18 cellular contexts compared by ENCODE assay signal in genomic region chr13:28037399-28037798, GRCh38. TPM values are rescaled to one million over a fixed set of nuclear protein-coding genes. Genes with fewer than 3 reads are reported as not detected.
DNase-seq lines count a peak whose midpoint lies in the region; ATAC-seq, FAIRE-seq and TF ChIP-seq lines count a peak whose summit lies in the region.
"Had no signal": no experiment of that assay in that cellular context is flagged by ENCODE, and none has a peak within 500 bp of the region (broad histone marks: within the 10 kb centered on the region; RNA-seq: fewer than 3 reads in every experiment).

No MANE protein-coding gene starts in this region.

- TF ChIP-seq CTCF in PC-3 (conservative IDR thresholded peaks at IDR 0.05; ENCODE audit: low read depth, low read length) (no peak), HepG2 (CRISPR knock-in tag; IDR thresholded peaks at IDR 0.05) (no peak)

- no peaks in the 10 kb centered on the region for H3K79me1 ChIP-seq in mesendoderm (ENCODE audit: low read length)

- H3K4me2 ChIP-seq in GM23248 (ENCODE audit: unreplicated experiment) (no peak overlapping the region), PC-3 (ENCODE audit: low read length) (no peak overlapping the region), mesendoderm (ENCODE audit: low read length) (no peak overlapping the region), HepG2 (ENCODE audit: low read depth, low read length) (no peak overlapping the region)

- no peak overlapping the region for H2BK5ac ChIP-seq in mesendoderm (ENCODE audit: low read length)

- intact Hi-C loops in activated CD4-positive, alpha-beta T cell treated with anti-CD3 and anti-CD28 coated beads for 36 hours (cut with DNase I, micrococcal nuclease) = no loop called here
- intact Hi-C loops in PC-3 (cut with micrococcal nuclease) = no loop called here
- intact Hi-C loops in HepG2 (cut with micrococcal nuclease; ENCODE audit: unreplicated experiment) = no loop called here

- H3K9me3 ChIP-seq in GM23248 (ENCODE audit: low read depth) (no peaks in the 10 kb centered on the region), PC-3 (ENCODE audit: low read length) (no peaks in the 10 kb centered on the region), HepG2 (ENCODE audit: low read length) (no peaks in the 10 kb centered on the region)
- H3K9me3 ChIP-seq: tibial artery had no signal

- H3K4me1 ChIP-seq in GM23248 (ENCODE audit: insufficient read depth) (no peaks in the 10 kb centered on the region), PC-3 (ENCODE audit: insufficient read depth, low read length) (peaks cover 11% of the 10 kb centered on the region; the same call in 1 of the 2 replicates), mesendoderm (ENCODE audit: control insufficient read depth, low read depth, low read length) (no peaks in the 10 kb centered on the region), HepG2 (ENCODE audit: insufficient read depth, low read length) (no peaks in the 10 kb centered on the region)
- H3K4me1 ChIP-seq: foreskin keratinocyte, tibial artery had no signal

- no peak overlapping the region for H3K18ac ChIP-seq in mesendoderm (ENCODE audit: low read length)

- no peak overlapping the region for H3K23ac ChIP-seq in mesendoderm (ENCODE audit: low read length)

- H2AFZ ChIP-seq in GM23248 (0 out of 2 replicates have a peak overlapping the region, but pooled peaks have one; percentile 28), PC-3 (ENCODE audit: low read length) (peak overlapping the region; percentile 51; the same call in 1 of the 2 replicates), HepG2 (ENCODE audit: low read length) (no peak overlapping the region)

- no peak overlapping the region for H4K5ac ChIP-seq in mesendoderm (ENCODE audit: low read length)

- H4K20me1 ChIP-seq in GM23248 (ENCODE audit: insufficient read depth) (no peaks in the 10 kb centered on the region), PC-3 (ENCODE audit: low read length) (no peaks in the 10 kb centered on the region), HepG2 (ENCODE audit: insufficient read depth, low read length) (no peaks in the 10 kb centered on the region)

- no peak overlapping the region for H2BK15ac ChIP-seq in mesendoderm (replicated peaks; ENCODE audit: low read depth)

- no peak overlapping the region for H3K4ac ChIP-seq in mesendoderm (ENCODE audit: low read depth, low read length)

- peaks cover 14% of the 10 kb centered on the region for H3K27me3 Mint-ChIP-seq in activated CD4-positive, alpha-beta T cell treated with anti-CD3 and anti-CD28 coated beads for 36 hours
- H3K27me3 Mint-ChIP-seq: memory B cell had no signal

- H3K27me3 ChIP-seq in GM23248 (replicated peaks; ENCODE audit: insufficient read depth) (peaks cover 17% of the 10 kb centered on the region), PC-3 (ENCODE audit: low read length) (peaks cover 2% of the 10 kb centered on the region; the same call in 1 of the 2 replicates), mesendoderm (ENCODE audit: insufficient read depth, low read length, poor library complexity) (no peaks in the 10 kb centered on the region), HepG2 (ENCODE audit: control insufficient read depth in 1 of 2, insufficient read depth in 2 of 2, low read length in 2 of 2) (no peaks in the 10 kb centered on the region; a peak in 1 of 5 replicates)
- H3K27me3 ChIP-seq: foreskin keratinocyte, tibial artery had no signal

- no peak overlapping the region for H3K27ac Mint-ChIP-seq in activated CD4-positive, alpha-beta T cell treated with anti-CD3 and anti-CD28 coated beads for 36 hours
- H3K27ac Mint-ChIP-seq: memory B cell, WTC11 had no signal

- H3K4me1 Mint-ChIP-seq in activated CD4-positive, alpha-beta T cell treated with anti-CD3 and anti-CD28 coated beads for 36 hours = peaks cover 2% of the 10 kb centered on the region

- no peak for TF ChIP-seq POLR2A in HepG2 (IDR thresholded peaks at IDR 0.05; ENCODE audit: insufficient read depth in 1 of 2, low read depth in 2 of 2, low read length in 2 of 2)

- no peak overlapping the region for H2AK5ac ChIP-seq in mesendoderm (ENCODE audit: low read length)

- no peak overlapping the region for H2BK120ac ChIP-seq in mesendoderm (ENCODE audit: low read depth, low read length)

- no peak overlapping the region for H4K8ac ChIP-seq in mesendoderm (ENCODE audit: low read depth, low read length)

- H3K9me3 Mint-ChIP-seq in activated CD4-positive, alpha-beta T cell treated with anti-CD3 and anti-CD28 coated beads for 36 hours (ENCODE audit: low read depth) = no peaks in the 10 kb centered on the region

- H3K36me3 Mint-ChIP-seq in activated CD4-positive, alpha-beta T cell treated with anti-CD3 and anti-CD28 coated beads for 36 hours (ENCODE audit: low read depth) = no peaks in the 10 kb centered on the region
- H3K36me3 Mint-ChIP-seq: memory B cell had no signal

- no TSS peak for BruUV-seq in PC-3 (replicated peaks; lab: Mats Ljungman, UMichigan)
- BruUV-seq in HepG2 (replicated peaks; lab: Mats Ljungman, UMichigan) = no TSS peak

- 35 to 43% methylated on average over 2 of the region's 2 CpGs for WGBS in GM23248 (ENCODE audit: low coverage in 1 of 2, low lambda C conversion rate in 2 of 2, missing lambda C conversion rate in 2 of 2), 2 experiments
- WGBS in mesendoderm (ENCODE audit: extremely low coverage, insufficient coverage, low lambda C conversion rate) = no CpG with 5 or more reads among the region's 2 CpGs
- WGBS in HepG2 (ENCODE audit: low lambda C conversion rate) = 8% methylated on average over 2 of the region's 2 CpGs

- ATAC-seq in activated CD4-positive, alpha-beta T cell treated with anti-CD3 and anti-CD28 coated beads for 36 hours = peak; percentile 78
- ATAC-seq in PC-3 = peak; percentile 51; the same call in 1 of the 2 replicates
- ATAC-seq in HepG2 = no peak
- ATAC-seq: foreskin keratinocyte, WTC11 had no signal

- no peak overlapping the region for H3K56ac ChIP-seq in mesendoderm (ENCODE audit: low read length)

- in situ Hi-C loops in GM23248 (cut with MboI) (no loop called here), HepG2 (cut with HindIII; ENCODE audit: extremely low pct_ligation_motif_present, low pct_unique_long_range_greater_than_20kb) (no loop called here)

- H3K9ac ChIP-seq in GM23248 (no peak overlapping the region), PC-3 (ENCODE audit: low read length) (no peak overlapping the region), mesendoderm (ENCODE audit: low read length) (no peak overlapping the region), HepG2 (ENCODE audit: insufficient read depth, low read depth, low read length) (no peak overlapping the region)

- no peaks in the 10 kb centered on the region for H3K9me2 ChIP-seq in GM23248 (ENCODE audit: insufficient read depth)
- H3K9me2 ChIP-seq in PC-3 (replicated peaks; ENCODE audit: low read length) = no peaks in the 10 kb centered on the region

- POLR2A ChIA-PET in activated CD4-positive, alpha-beta T cell treated with anti-CD3 and anti-CD28 coated beads for 36 hours (lab: Charles Lee) = no interaction called here
- POLR2A ChIA-PET in PC-3 (lab: Charles Lee; ENCODE audit: unreplicated experiment) (no interaction called here), HepG2 (lab: Yijun Ruan, JAX) (no interaction called here)

- no peaks in the 10 kb centered on the region for H3F3A ChIP-seq in GM23248 (ENCODE audit: insufficient read depth)
- H3F3A ChIP-seq in PC-3 (ENCODE audit: low read length, unreplicated experiment) = no peaks in the 10 kb centered on the region

- FAIRE-seq in HepG2 (lab: Jason Lieb, UNC) = no peak
- FAIRE-seq: astrocyte had no signal

- peak; percentile 28 for DNase-seq in activated CD4-positive, alpha-beta T cell treated with anti-CD3 and anti-CD28 coated beads for 36 hours
- DNase-seq in activated CD4-positive, alpha-beta T cell treated with anti-CD3 and anti-CD28 coated beads for 1 hour = no peak
- DNase-seq in GM23248 = peak; percentile 61
- DNase-seq in PC-3 = peak; percentile 70
- peak; percentile 19 for DNase-seq in mesendoderm
- DNase-seq in NAMALWA (ENCODE audit: low spot score) = no peak
- no peak for DNase-seq in DMS53 treated with DMSO at 0.1 percent for 48 hours (lab: John Stamatoyannopoulos, UW; ENCODE audit: unreplicated experiment)
- no peak for DNase-seq in HepG2 (ENCODE audit: low spot score)
- DNase-seq: activated T-cell treated with anti-CD3 and anti-CD28 coated beads, Interleukin-2, amount 50 U/mL, for 48 hours; dorsolateral prefrontal cortex; foreskin keratinocyte; NCI-H2029; NCI-H774; tibial artery had no signal

- no peaks in the 10 kb centered on the region for H3K79me2 ChIP-seq in GM23248 (ENCODE audit: insufficient read depth)
- H3K79me2 ChIP-seq in PC-3 (ENCODE audit: low read length) = no peaks in the 10 kb centered on the region
- H3K79me2 ChIP-seq in mesendoderm (ENCODE audit: control insufficient read depth, insufficient read depth, low read length) = no peaks in the 10 kb centered on the region
- no peaks in the 10 kb centered on the region for H3K79me2 ChIP-seq in HepG2 (ENCODE audit: insufficient read depth, low read length)

- TF ChIP-seq RAD21 in HepG2 (CRISPR knock-in tag; IDR thresholded peaks at IDR 0.05) = no peak

- CTCF ChIA-PET in activated CD4-positive, alpha-beta T cell treated with anti-CD3 and anti-CD28 coated beads for 36 hours (lab: Charles Lee) = no interaction called here
- CTCF ChIA-PET in PC-3 (lab: Charles Lee) = no interaction called here
- CTCF ChIA-PET in HepG2 (lab: Yijun Ruan, JAX; ENCODE audit: low intra/inter-chr PET ratio, low total read pairs) = no interaction called here

- H3K4me3 ChIP-seq in GM23248 (no peak overlapping the region), PC-3 (ENCODE audit: low read length) (no peak overlapping the region), mesendoderm (ENCODE audit: low read length) (no peak overlapping the region), HepG2 (replicated peaks in 1 of 3; ENCODE audit: insufficient read depth in 1 of 3, low read depth in 2 of 3, low read length in 3 of 3) (no peak overlapping the region)
- H3K4me3 ChIP-seq: dorsolateral prefrontal cortex, tibial artery had no signal

- TF ChIP-seq EP300 in HepG2 (IDR thresholded peaks at IDR 0.05; ENCODE audit: low read depth in 2 of 2, low read length in 2 of 2) (no peak), HepG2 (CRISPR knock-in tag; IDR thresholded peaks at IDR 0.05; ENCODE audit: borderline replicate concordance) (no peak)

- H3K4me3 Mint-ChIP-seq in activated CD4-positive, alpha-beta T cell treated with anti-CD3 and anti-CD28 coated beads for 36 hours = no peak overlapping the region
- H3K4me3 Mint-ChIP-seq: memory B cell, WTC11 had no signal

- H3K27ac ChIP-seq in GM23248 (no peak overlapping the region), PC-3 (ENCODE audit: low read length) (no peak overlapping the region), mesendoderm (ENCODE audit: low read depth, low read length) (no peak overlapping the region), HepG2 (ENCODE audit: extremely low read length, insufficient read depth, low read length) (no peak overlapping the region)
- H3K27ac ChIP-seq: dorsolateral prefrontal cortex, foreskin keratinocyte, tibial artery had no signal

- H3K36me3 ChIP-seq in GM23248 (ENCODE audit: low read depth) (no peaks in the 10 kb centered on the region), PC-3 (ENCODE audit: low read depth, low read length) (no peaks in the 10 kb centered on the region), mesendoderm (ENCODE audit: control insufficient read depth, insufficient read depth, low read length) (no peaks in the 10 kb centered on the region), HepG2 (replicated peaks in 1 of 2; ENCODE audit: control insufficient read depth in 1 of 2, insufficient read depth in 2 of 2, low read length in 2 of 2) (no peaks in the 10 kb centered on the region)
- H3K36me3 ChIP-seq: tibial artery had no signal

RNA-seq across cellular contexts. Expression of gene URAD, which starts 48.9 kb away (rescaled TPM):
- total RNA-seq in activated CD4-positive, alpha-beta T cell treated with anti-CD3 and anti-CD28 coated beads for 36 hours = not detected
- not detected in 2 replicates for total RNA-seq in GM23248 (2014; rRNA removed; shearing (Covaris generic))
- polyA plus RNA-seq in GM23248 (2016; fragmentation: Nextera tagmentation; extraction: Ambion mirVana) (not detected in 2 replicates), HepG2 (2011; rRNA removed) (not detected in 2 replicates)
- total RNA-seq in PC-3 (2014; rRNA removed) (not detected in 2 replicates), HepG2 (2016; rRNA removed; fragmentation: Illumina TruSeq; extraction: Trizol) (not detected in 2 replicates)
- not detected for polyA plus RNA-seq in mesendoderm (2013, experiment 1 of 2)
- 0.04 TPM for polyA plus RNA-seq in mesendoderm (2013, experiment 2 of 2)
- not detected in 2 replicates for total RNA-seq in HepG2 (2016; cell fraction: cytosol; rRNA removed; fragmentation: Illumina TruSeq; extraction: Trizol; ENCODE audit: low read depth)
- total RNA-seq in HepG2 (2016; cell fraction: insoluble cytoplasmic fraction; rRNA removed; fragmentation: Illumina TruSeq; extraction: Trizol) = not detected in 2 replicates
- total RNA-seq in HepG2 (2016; cell fraction: membrane; rRNA removed; fragmentation: Illumina TruSeq; extraction: Trizol) = not detected in 2 replicates
- not detected in 2 replicates for total RNA-seq in HepG2 (2016; cell fraction: nucleus; rRNA removed; fragmentation: Illumina TruSeq; extraction: Trizol)
- polyA plus RNA-seq in HepG2 (2011; cell fraction: cytosol; rRNA removed) = not detected in 2 replicates
- not detected in 2 replicates for polyA plus RNA-seq in HepG2 (2011; cell fraction: nucleus; rRNA removed)
- not detected in 2 replicates for polyA plus RNA-seq in HepG2 (2012)
- polyA plus RNA-seq in HepG2 (2016; cell fraction: cytosol; fragmentation: Illumina TruSeq; extraction: Trizol; ENCODE audit: low read depth) = not detected in 2 replicates
- not detected in 2 replicates for polyA plus RNA-seq in HepG2 (2016; cell fraction: insoluble cytoplasmic fraction; fragmentation: Illumina TruSeq; extraction: Trizol; ENCODE audit: low read depth)
- not detected in 2 replicates for polyA plus RNA-seq in HepG2 (2016; cell fraction: membrane; fragmentation: Illumina TruSeq; extraction: Trizol; ENCODE audit: low read depth)
- polyA plus RNA-seq in HepG2 (2016; cell fraction: nucleus; fragmentation: Illumina TruSeq; extraction: Trizol; ENCODE audit: insufficient read depth, low read depth) = not detected in 2 replicates
- polyA minus RNA-seq in HepG2 (2011; rRNA and poly(A)+ RNA removed; ENCODE audit: low replicate concordance) = not detected in 2 replicates
- polyA minus RNA-seq in HepG2 (2011; cell fraction: cytosol; rRNA and poly(A)+ RNA removed) = not detected in 2 replicates
- not detected in 2 replicates for polyA minus RNA-seq in HepG2 (2011; cell fraction: nucleus; rRNA and poly(A)+ RNA removed)
- total RNA-seq: A673, astrocyte, foreskin keratinocyte, WTC11 had no signal
- polyA plus RNA-seq: foreskin keratinocyte had no signal

Comparison
In these comparisons a context has a peak if more than half of its experiments do, and no peak if none do; other contexts are left out.
1. DNase-seq: peak in activated CD4-positive, alpha-beta T cell treated with anti-CD3 and anti-CD28 coated beads for 36 hours (single experiment), GM23248 (single experiment), PC-3 (single experiment) and mesendoderm (single experiment); none in activated CD4-positive, alpha-beta T cell treated with anti-CD3 and anti-CD28 coated beads for 1 hour (single experiment), NAMALWA (single experiment), DMS53 treated with DMSO at 0.1 percent for 48 hours (single experiment) and HepG2 (single experiment).